Comparison of ENCODE assay signal across 26 cellular contexts in the genomic region with DNA sequence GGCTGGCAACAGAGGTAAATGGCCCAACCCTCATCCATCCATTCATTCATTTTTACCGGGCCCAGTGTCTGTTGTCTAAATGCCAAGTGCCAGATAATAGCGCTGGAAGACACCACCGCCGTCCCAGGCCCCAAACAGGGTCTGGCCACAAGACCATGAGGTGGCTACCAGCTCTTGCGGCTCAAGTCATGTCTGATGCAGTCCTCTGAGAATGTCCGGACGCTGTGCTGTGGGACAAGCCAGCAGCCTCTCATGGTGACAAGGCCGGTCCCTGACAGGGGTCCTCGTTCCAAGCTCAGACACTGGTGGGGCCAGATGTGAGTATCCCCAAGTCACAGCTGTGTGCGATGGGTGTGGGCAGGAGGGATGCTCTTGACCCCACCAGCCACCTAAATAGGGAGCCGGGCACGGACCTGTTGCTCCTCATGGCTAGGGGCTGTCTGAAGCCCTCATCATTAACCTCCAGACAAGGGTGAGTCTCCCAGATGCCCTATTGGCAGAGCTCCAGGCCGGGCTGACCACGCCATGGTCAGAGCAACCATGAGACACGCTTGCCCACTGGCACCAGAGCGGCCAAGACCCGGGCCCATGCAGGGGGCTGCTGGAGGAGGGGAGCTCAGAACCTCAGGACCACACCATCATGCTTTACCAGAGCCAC. TPM values are rescaled to one million over a fixed set of nuclear protein-coding genes. Genes with fewer than 3 reads are reported as not detected.
A peak's percentile ranks its signal among the peaks of the same experiment; 100 is the strongest.
DNase-seq lines count a peak whose midpoint lies in the region; ATAC-seq and TF ChIP-seq lines count a peak whose summit lies in the region.
"Had no signal": no experiment of that assay in that cellular context is flagged by ENCODE, and none has a peak within 500 bp of the region (broad histone marks: within the 10 kb centered on the region; RNA-seq: fewer than 3 reads in every experiment).

No MANE protein-coding gene starts in this region.

- H3K9me3 Mint-ChIP-seq in nephron progenitor cell: no peaks in the 10 kb centered on the region
- no peaks in the 10 kb centered on the region for H3K9me3 Mint-ChIP-seq in stimulated activated naive B cell treated with anti-CD40 and anti-IgM and Interleukin-4, amounts not matched to agents 10 μg/mL and 1 μg/mL and 100 μg/mL, for 72 hours
- H3K9me3 Mint-ChIP-seq: CD4-positive, alpha-beta T cell had no signal

- intact Hi-C loops in right cardiac atrium (cut with DNase I): loop anchor here in 2 of 4 donors (5.0 kb wide), 2 partner anchors 56 to 61 kb away; partner anchors contain the start of gene MLLT1 (in 1 of the 2)
- intact Hi-C loops in heart right ventricle (cut with DNase I): loop anchor here in 4 of 10 donors (5.0 to 10.0 kb wide), 4 partner anchors 41 to 193 kb away; partner anchors contain the start of gene MLLT1 (in 1 of the 4)

- no peak overlapping the region for H3K4me3 ChIP-seq in right cardiac atrium (ENCODE audit: low read length)
- no peak overlapping the region for H3K4me3 ChIP-seq in heart right ventricle
- H3K4me3 ChIP-seq in adipocyte (ENCODE audit: low read length): no peak overlapping the region
- H3K4me3 ChIP-seq: HAP-1, PC-9, SK-N-MC had no signal

- no peak overlapping the region for H3K4me3 Mint-ChIP-seq in nephron progenitor cell
- H3K4me3 Mint-ChIP-seq in stimulated activated naive B cell treated with anti-CD40 and anti-IgM and Interleukin-4, amounts not matched to agents 10 μg/mL and 1 μg/mL and 100 μg/mL, for 72 hours: no peak overlapping the region
- H3K4me3 Mint-ChIP-seq: CD4-positive, alpha-beta T cell had no signal

- TF ChIP-seq CTCF in heart right ventricle (IDR thresholded peaks at IDR 0.05) (no peak), nephron progenitor cell (IDR thresholded peaks at IDR 0.05) (no peak)

- H3K9ac ChIP-seq in adipocyte (ENCODE audit: low read length): peak overlapping the region; percentile 76

- H3K4me1 ChIP-seq in right cardiac atrium (ENCODE audit: control insufficient read depth, insufficient read depth, low read length): peaks cover 30% of the 10 kb centered on the region
- H3K4me1 ChIP-seq in heart right ventricle: peaks cover 30 to 81% (median 63%) of the 10 kb centered on the region in 9 donors
- H3K4me1 ChIP-seq in adipocyte (ENCODE audit: control insufficient read depth, insufficient read depth, low read length): peaks cover 33% of the 10 kb centered on the region

- no peak for ATAC-seq in right cardiac atrium
- no peak for ATAC-seq in heart right ventricle
- no peak for ATAC-seq in stimulated activated naive B cell treated with anti-CD40 and anti-IgM and Interleukin-4, amounts not matched to agents 10 μg/mL and 1 μg/mL and 100 μg/mL, for 72 hours (replicated peaks)
- ATAC-seq in GM18868 (IDR thresholded peaks at IDR 0.05; ENCODE audit: unreplicated experiment): no peak
- no peak for ATAC-seq in HG03025 (IDR thresholded peaks at IDR 0.05; ENCODE audit: low FRiP score, unreplicated experiment)

- DNase-seq in right cardiac atrium (peak in 2 of 3 donors; percentile 47 to 65), heart right ventricle (no peak), adipocyte (ENCODE audit: low read depth) (no peak), nephron progenitor cell (no peak), NCI-H1436 (lab: John Stamatoyannopoulos, UW) (no peak)
- DNase-seq in stimulated activated naive B cell treated with anti-CD40 and anti-IgM and Interleukin-4, amounts not matched to agents 10 μg/mL and 1 μg/mL and 100 μg/mL, for 72 hours: no peak
- DNase-seq: 8988T; ACHN; BE2C; CD4-positive, alpha-beta T cell; GOT3; Kasumi-1; NCI-H1092 treated with DMSO at 0.1 percent for 48 hours; NCI-H1436 treated with DMSO at 0.1 percent for 48 hours; NCI-H187 treated with DMSO at 0.1 percent for 48 hours; NCI-H2107; NCI-H446 treated with DMSO at 0.1 percent for 48 hours; NCI-H526; NCI-H82; PC-9; RPMI8226; SIG-M5 had no signal

- H3K27me3 Mint-ChIP-seq in nephron progenitor cell (ENCODE audit: low read depth, poor library complexity): no peaks in the 10 kb centered on the region
- H3K27me3 Mint-ChIP-seq in stimulated activated naive B cell treated with anti-CD40 and anti-IgM and Interleukin-4, amounts not matched to agents 10 μg/mL and 1 μg/mL and 100 μg/mL, for 72 hours: no peaks in the 10 kb centered on the region
- H3K27me3 Mint-ChIP-seq: CD4-positive, alpha-beta T cell had no signal

- H3K4me1 Mint-ChIP-seq in nephron progenitor cell: peaks cover 23% of the 10 kb centered on the region
- H3K4me1 Mint-ChIP-seq in stimulated activated naive B cell treated with anti-CD40 and anti-IgM and Interleukin-4, amounts not matched to agents 10 μg/mL and 1 μg/mL and 100 μg/mL, for 72 hours: peaks cover 6 to 21% of the 10 kb centered on the region in 2 donors

- no peak overlapping the region for H3K27ac ChIP-seq in right cardiac atrium (ENCODE audit: low read length)
- H3K27ac ChIP-seq in heart right ventricle: peak overlapping the region in 2 of 10 donors; percentile 65 to 67
- H3K27ac ChIP-seq: PC-9, SK-N-MC had no signal

- H3K36me3 ChIP-seq in heart right ventricle (peaks cover 0 to 74% (median 8%) of the 10 kb centered on the region in 9 donors), adipocyte (ENCODE audit: control insufficient read depth, insufficient read depth, low read length, severe bottlenecking) (peaks cover 23% of the 10 kb centered on the region)

- 84% methylated on average over 17 of the region's 17 CpGs for WGBS in right cardiac atrium
- WGBS in heart right ventricle, 2 donors: 90 to 92% methylated on average over 17 of the region's 17 CpGs

- H3K9me3 ChIP-seq in right cardiac atrium (ENCODE audit: control insufficient read depth, low read length): no peaks in the 10 kb centered on the region
- H3K9me3 ChIP-seq in heart right ventricle: no peaks in the 10 kb centered on the region
- H3K9me3 ChIP-seq in adipocyte (ENCODE audit: control insufficient read depth, low read length): no peaks in the 10 kb centered on the region
- H3K9me3 ChIP-seq: BE2C, HAP-1 had no signal

- H3K27me3 ChIP-seq in right cardiac atrium (ENCODE audit: control insufficient read depth, insufficient read depth): no peaks in the 10 kb centered on the region
- no peaks in the 10 kb centered on the region for H3K27me3 ChIP-seq in heart right ventricle
- no peaks in the 10 kb centered on the region for H3K27me3 ChIP-seq in adipocyte (replicated peaks; ENCODE audit: control insufficient read depth, insufficient read depth, low read length)
- H3K27me3 ChIP-seq: BE2C had no signal

- peaks cover 7% of the 10 kb centered on the region for H3K36me3 Mint-ChIP-seq in nephron progenitor cell (ENCODE audit: low read depth)
- H3K36me3 Mint-ChIP-seq in stimulated activated naive B cell treated with anti-CD40 and anti-IgM and Interleukin-4, amounts not matched to agents 10 μg/mL and 1 μg/mL and 100 μg/mL, for 72 hours: peaks cover 26 to 27% of the 10 kb centered on the region in 2 donors

- peak overlapping the region; percentile 66 for H3K27ac Mint-ChIP-seq in nephron progenitor cell
- peak overlapping the region; percentile 3 for H3K27ac Mint-ChIP-seq in stimulated activated naive B cell treated with anti-CD40 and anti-IgM and Interleukin-4, amounts not matched to agents 10 μg/mL and 1 μg/mL and 100 μg/mL, for 72 hours
- H3K27ac Mint-ChIP-seq: CD4-positive, alpha-beta T cell had no signal

RNA-seq across cellular contexts. Expression of gene MLLT1, which starts 58.4 kb away (rescaled TPM):
- total RNA-seq in right cardiac atrium: 10 to 100 TPM; 62.5 to 67.3 (median 65.5) TPM
- 34.8 TPM for polyA plus RNA-seq in right cardiac atrium
- total RNA-seq in heart right ventricle: 10 to 100 TPM; 27.6 to 48.3 (median 32.4) TPM
- 10 to 100 TPM; 21.4 to 28.7 TPM for polyA plus RNA-seq in heart right ventricle

Comparison
In these comparisons a context has a peak if more than half of its experiments do, and no peak if none do; other contexts are left out.
1. DNase-seq: peak in right cardiac atrium (2 of 3); none in heart right ventricle (0 of 2), adipocyte (single experiment), nephron progenitor cell (single experiment), stimulated activated naive B cell treated with anti-CD40 and anti-IgM and Interleukin-4, amounts not matched to agents 10 μg/mL and 1 μg/mL and 100 μg/mL, for 72 hours (single experiment) and NCI-H1436 (single experiment).